ENCODE assay signal across 12 cellular contexts in genomic region chr12:116141110-116141832, GRCh38.
DNase-seq lines count a peak whose midpoint lies in the region; ATAC-seq and TF ChIP-seq lines count a peak whose summit lies in the region.
"Had no signal": no experiment of that assay in that cellular context is flagged by ENCODE, and none has a peak within 500 bp of the region (broad histone marks: within the 10 kb centered on the region; RNA-seq: fewer than 3 reads in every experiment).

No MANE protein-coding gene starts in this region.

- peaks cover 95% of the 10 kb centered on the region for H3K79me2 ChIP-seq in PC-9 (ENCODE audit: low read depth)

- BruUV-seq in PC-9 (replicated peaks; lab: Mats Ljungman, UMichigan): no TSS peak

- H3K27ac ChIP-seq in heart right ventricle (no peak overlapping the region), PC-9 (no peak overlapping the region), foreskin keratinocyte (no peak overlapping the region), upper lobe of right lung (no peak overlapping the region), neuronal stem cell (replicated peaks; ENCODE audit: low read length) (no peak overlapping the region)
- H3K27ac ChIP-seq: breast epithelium, Peyer's patch had no signal

- H4K91ac ChIP-seq in neuronal stem cell (ENCODE audit: low read depth, low read length, poor library complexity): no peak overlapping the region

- H2BK5ac ChIP-seq in neuronal stem cell (ENCODE audit: low read length): no peak overlapping the region

- H3F3A ChIP-seq in PC-9 (ENCODE audit: insufficient read depth, low read depth): peaks cover 28% of the 10 kb centered on the region

- H3K9ac ChIP-seq in neuronal stem cell (ENCODE audit: low read depth, low read length, poor library complexity): no peak overlapping the region

- H3K9me2 ChIP-seq in PC-9 (ENCODE audit: insufficient read depth): no peaks in the 10 kb centered on the region

- H3K27me3 Mint-ChIP-seq in T-helper 2 cell treated with Interferon-gamma antibody and Interleukin-4, amounts not matched to agents 5 μg/mL and 100 μg/mL, for 36 hours (ENCODE audit: low read depth): no peaks in the 10 kb centered on the region
- H3K27me3 Mint-ChIP-seq: activated CD4-positive, alpha-beta memory T cell treated with anti-CD3 and anti-CD28 coated beads for 36 hours; IgD-negative memory B cell had no signal

- no peak overlapping the region for H2AK5ac ChIP-seq in neuronal stem cell (ENCODE audit: low read depth, low read length)

- intact Hi-C loops in heart right ventricle (cut with DNase I) (loop anchor here in 6 of 10 donors (5.0 to 10.0 kb wide), 7 partner anchors 81 to 554 kb away; no protein-coding TSS in a partner anchor), cardiac septum (cut with DNase I) (loop anchor here (5.0 kb wide), 1 partner anchor 91 kb away; no protein-coding TSS in a partner anchor), PC-9 (cut with micrococcal nuclease; ENCODE audit: unreplicated experiment) (loop anchor here (5.0 to 10.0 kb wide), 2 partner anchors 454 to 556 kb away; no protein-coding TSS in a partner anchor), upper lobe of right lung (cut with DNase I) (no loop called here)

- H3K27ac Mint-ChIP-seq in T-helper 2 cell treated with Interferon-gamma antibody and Interleukin-4, amounts not matched to agents 5 μg/mL and 100 μg/mL, for 36 hours: no peak overlapping the region
- H3K27ac Mint-ChIP-seq: activated CD4-positive, alpha-beta memory T cell treated with anti-CD3 and anti-CD28 coated beads for 36 hours had no signal

- no peaks in the 10 kb centered on the region for H3K9me3 ChIP-seq in heart right ventricle
- H3K9me3 ChIP-seq in PC-9 (ENCODE audit: insufficient read depth, low read depth): peaks cover 4% of the 10 kb centered on the region
- H3K9me3 ChIP-seq in upper lobe of right lung: no peaks in the 10 kb centered on the region
- no peaks in the 10 kb centered on the region for H3K9me3 ChIP-seq in neuronal stem cell (replicated peaks in 1 of 2; ENCODE audit: control insufficient read depth in 2 of 2, insufficient read depth in 1 of 2, low read depth in 1 of 2, low read length in 2 of 2)
- H3K9me3 ChIP-seq: breast epithelium, Peyer's patch had no signal

- H3K36me3 ChIP-seq in heart right ventricle (no peaks in the 10 kb centered on the region), PC-9 (ENCODE audit: low read depth) (no peaks in the 10 kb centered on the region), upper lobe of right lung (no peaks in the 10 kb centered on the region), neuronal stem cell (replicated peaks in 1 of 2; ENCODE audit: control insufficient read depth in 2 of 2, insufficient read depth in 2 of 2, low read length in 2 of 2) (no peaks in the 10 kb centered on the region)
- H3K36me3 ChIP-seq: breast epithelium, Peyer's patch had no signal

- H3K79me1 ChIP-seq in neuronal stem cell (ENCODE audit: low read depth, low read length): no peaks in the 10 kb centered on the region

- H2AFZ ChIP-seq in PC-9 (no peak overlapping the region), neuronal stem cell (ENCODE audit: low read length) (no peak overlapping the region)

- peaks cover 55% of the 10 kb centered on the region for H3K4me1 Mint-ChIP-seq in T-helper 2 cell treated with Interferon-gamma antibody and Interleukin-4, amounts not matched to agents 5 μg/mL and 100 μg/mL, for 36 hours (ENCODE audit: low read depth)

- no peak overlapping the region for H2BK12ac ChIP-seq in neuronal stem cell (ENCODE audit: low read length)

- 65 to 68% methylated on average over 4 of the region's 4 CpGs for WGBS in heart right ventricle, 2 donors
- no CpG with 5 or more reads among the region's 4 CpGs for WGBS in neuronal stem cell (ENCODE audit: extremely low coverage in 2 of 2, insufficient read length in 2 of 2, insufficient replicate concordance in 1 of 2), 2 donors

- H3K23ac ChIP-seq in neuronal stem cell (ENCODE audit: low read depth, low read length, poor library complexity): no peak overlapping the region

- DNase-seq in heart right ventricle (no peak), cardiac septum (ENCODE audit: low spot score) (no peak), PC-9 (no peak), foreskin keratinocyte (no peak), upper lobe of right lung (no peak), neuronal stem cell (ENCODE audit: low spot score) (no peak), AG20443 (ENCODE audit: low spot score) (no peak)
- DNase-seq in T-helper 2 cell treated with Interferon-gamma antibody and Interleukin-4, amounts not matched to agents 5 μg/mL and 100 μg/mL, for 36 hours (ENCODE audit: low spot score): no peak
- DNase-seq: activated CD4-positive, alpha-beta memory T cell treated with anti-CD3 and anti-CD28 coated beads for 36 hours; Peyer's patch had no signal

- H3K36me3 Mint-ChIP-seq in T-helper 2 cell treated with Interferon-gamma antibody and Interleukin-4, amounts not matched to agents 5 μg/mL and 100 μg/mL, for 36 hours (ENCODE audit: low read depth): no peaks in the 10 kb centered on the region
- H3K36me3 Mint-ChIP-seq: activated CD4-positive, alpha-beta memory T cell treated with anti-CD3 and anti-CD28 coated beads for 36 hours had no signal

- no peak overlapping the region for H3K18ac ChIP-seq in neuronal stem cell (ENCODE audit: low read length)

- H4K20me1 ChIP-seq in PC-9 (ENCODE audit: insufficient read depth): peaks cover 33% of the 10 kb centered on the region

- TF ChIP-seq CTCF in heart right ventricle (IDR thresholded peaks at IDR 0.05) (peak in 7 of 9 donors; percentile 25 to 59 (median 40)), PC-9 (conservative IDR thresholded peaks at IDR 0.05) (peak; percentile 52; the same call in 1 of the 2 replicates), foreskin keratinocyte (conservative IDR thresholded peaks at IDR 0.05) (peak; percentile 53), upper lobe of right lung (IDR thresholded peaks at IDR 0.05) (peak; percentile 24)

- no peak overlapping the region for H3K4me3 Mint-ChIP-seq in T-helper 2 cell treated with Interferon-gamma antibody and Interleukin-4, amounts not matched to agents 5 μg/mL and 100 μg/mL, for 36 hours
- H3K4me3 Mint-ChIP-seq: activated CD4-positive, alpha-beta memory T cell treated with anti-CD3 and anti-CD28 coated beads for 36 hours had no signal

- no peak overlapping the region for H2BK120ac ChIP-seq in neuronal stem cell (ENCODE audit: low read depth, low read length)

- H4K8ac ChIP-seq in neuronal stem cell (ENCODE audit: low read depth, low read length): no peak overlapping the region

- H3K27me3 ChIP-seq in heart right ventricle (no peaks in the 10 kb centered on the region), PC-9 (ENCODE audit: insufficient read depth, low read depth) (no peaks in the 10 kb centered on the region), foreskin keratinocyte (no peaks in the 10 kb centered on the region), upper lobe of right lung (no peaks in the 10 kb centered on the region), neuronal stem cell (ENCODE audit: control insufficient read depth in 3 of 3, insufficient read depth in 3 of 3, low read depth in 1 of 3, low read length in 3 of 3) (no peaks in the 10 kb centered on the region)
- H3K27me3 ChIP-seq: breast epithelium, Peyer's patch had no signal

- H2BK15ac ChIP-seq in neuronal stem cell (ENCODE audit: low read length): no peak overlapping the region

- H3K9me3 Mint-ChIP-seq in T-helper 2 cell treated with Interferon-gamma antibody and Interleukin-4, amounts not matched to agents 5 μg/mL and 100 μg/mL, for 36 hours: no peaks in the 10 kb centered on the region
- H3K9me3 Mint-ChIP-seq: activated CD4-positive, alpha-beta memory T cell treated with anti-CD3 and anti-CD28 coated beads for 36 hours; IgD-negative memory B cell had no signal

- H3K14ac ChIP-seq in neuronal stem cell (ENCODE audit: low read length): no peak overlapping the region

- POLR2A ChIA-PET in PC-9 (lab: Charles Lee; ENCODE audit: unreplicated experiment): interaction anchor here (0.6 kb wide), 1 partner anchor 814 kb away, joined by 3 read pairs; no protein-coding TSS in a partner anchor

- ATAC-seq in heart right ventricle (peak in 1 of 8 donors; percentile 20), foreskin keratinocyte (no peak), upper lobe of right lung (no peak)

- H3K4me3 ChIP-seq in heart right ventricle: no peak overlapping the region
- H3K4me3 ChIP-seq in PC-9: no peak overlapping the region
- H3K4me3 ChIP-seq in upper lobe of right lung: no peak overlapping the region
- H3K4me3 ChIP-seq in neuronal stem cell (ENCODE audit: low read length in 2 of 2): no peak overlapping the region
- H3K4me3 ChIP-seq: breast epithelium, Peyer's patch had no signal

- CTCF ChIA-PET in PC-9 (lab: Charles Lee): interaction anchor here (0.6 to 0.8 kb wide), 4 partner anchors 95 to 458 kb away, joined by 3 to 6 read pairs (median 4); no protein-coding TSS in a partner anchor

- H3K4me2 ChIP-seq in PC-9 (no peak overlapping the region), neuronal stem cell (ENCODE audit: insufficient read depth, low read length, poor library complexity, severe bottlenecking) (no peak overlapping the region)

- no peak overlapping the region for H3K4ac ChIP-seq in neuronal stem cell (ENCODE audit: low read length)

- H3K4me1 ChIP-seq in heart right ventricle: peaks cover 0 to 86% (median 59%) of the 10 kb centered on the region in 9 donors
- H3K4me1 ChIP-seq in PC-9 (replicated peaks; ENCODE audit: insufficient read depth): peaks cover 23% of the 10 kb centered on the region
- peaks cover 42% of the 10 kb centered on the region for H3K4me1 ChIP-seq in foreskin keratinocyte
- H3K4me1 ChIP-seq in upper lobe of right lung: peaks cover 48% of the 10 kb centered on the region
- H3K4me1 ChIP-seq in neuronal stem cell (ENCODE audit: control insufficient read depth in 2 of 2, insufficient read depth in 1 of 2, low read depth in 1 of 2, low read length in 2 of 2): peaks cover 3 to 8% of the 10 kb centered on the region in 2 donors
